16 cellular contexts compared by ENCODE assay signal in genomic region chr18:73461038-73461779, GRCh38.
DNase-seq lines count a peak whose midpoint lies in the region; ATAC-seq and TF ChIP-seq lines count a peak whose summit lies in the region.
"Had no signal": no experiment of that assay in that cellular context is flagged by ENCODE, and none has a peak within 500 bp of the region (broad histone marks: within the 10 kb centered on the region; RNA-seq: fewer than 3 reads in every experiment).

No MANE protein-coding gene starts in this region.

- H3K9me3 Mint-ChIP-seq in nephron: no peaks in the 10 kb centered on the region
- no peaks in the 10 kb centered on the region for H3K9me3 Mint-ChIP-seq in stimulated activated memory B cell treated with anti-CD40 and anti-IgM and Interleukin-4, amounts not matched to agents 10 μg/mL and 1 μg/mL and 100 μg/mL, for 72 hours

- WGBS in GM23248 (ENCODE audit: low coverage in 1 of 2, low lambda C conversion rate in 2 of 2, missing lambda C conversion rate in 2 of 2), 2 experiments: 41 to 46% methylated on average over 12 of the region's 12 CpGs

- no peaks in the 10 kb centered on the region for H3K9me3 ChIP-seq in GM23248 (ENCODE audit: low read depth)
- H3K9me3 ChIP-seq: Peyer's patch had no signal

- H3K27me3 ChIP-seq in GM23248 (replicated peaks; ENCODE audit: insufficient read depth): no peaks in the 10 kb centered on the region
- H3K27me3 ChIP-seq: Peyer's patch had no signal

- peaks cover 11% of the 10 kb centered on the region; the same call in 1 of the 2 replicates for H3F3A ChIP-seq in GM23248 (ENCODE audit: insufficient read depth)

- no peak overlapping the region for H3K4me2 ChIP-seq in GM23248 (ENCODE audit: unreplicated experiment)

- H4K20me1 ChIP-seq in GM23248 (ENCODE audit: insufficient read depth): no peaks in the 10 kb centered on the region

- in situ Hi-C loops in GM23248 (cut with MboI) (no loop called here), astrocyte of the spinal cord (cut with HindIII; ENCODE audit: low sequenced_read_pairs) (no loop called here)

- TF ChIP-seq CTCF in 22Rv1 (IDR thresholded peaks at IDR 0.05) (no peak), astrocyte of the spinal cord (IDR thresholded peaks at IDR 0.05; ENCODE audit: low read depth, low read length) (no peak), nephron (IDR thresholded peaks at IDR 0.05; ENCODE audit: unreplicated experiment in 3 of 3) (no peak)

- peak overlapping the region; percentile 77 for H3K27ac ChIP-seq in 22Rv1
- H3K27ac ChIP-seq in GM23248: 0 out of 2 replicates have a peak overlapping the region, but pooled peaks have one; percentile 11
- H3K27ac ChIP-seq: Peyer's patch had no signal

- H2AFZ ChIP-seq in GM23248: no peak overlapping the region

- no peak overlapping the region for H3K9ac ChIP-seq in GM23248

- peaks cover 19% of the 10 kb centered on the region for H3K4me1 ChIP-seq in GM23248 (ENCODE audit: insufficient read depth)
- H3K4me1 ChIP-seq: Peyer's patch had no signal

- no peak overlapping the region for H3K4me3 Mint-ChIP-seq in nephron
- no peak overlapping the region for H3K4me3 Mint-ChIP-seq in stimulated activated memory B cell treated with anti-CD40 and anti-IgM and Interleukin-4, amounts not matched to agents 10 μg/mL and 1 μg/mL and 100 μg/mL, for 72 hours

- H3K36me3 ChIP-seq in GM23248 (ENCODE audit: low read depth): no peaks in the 10 kb centered on the region
- H3K36me3 ChIP-seq: Peyer's patch had no signal

- peak overlapping the region; percentile 87 to 91 (median 90) for H3K27ac Mint-ChIP-seq in nephron
- no peak overlapping the region for H3K27ac Mint-ChIP-seq in stimulated activated memory B cell treated with anti-CD40 and anti-IgM and Interleukin-4, amounts not matched to agents 10 μg/mL and 1 μg/mL and 100 μg/mL, for 72 hours

- ATAC-seq in esophagus mucosa: no peak
- ATAC-seq in stimulated activated memory B cell treated with anti-CD40 and anti-IgM and Interleukin-4, amounts not matched to agents 10 μg/mL and 1 μg/mL and 100 μg/mL, for 72 hours: no peak

- no peaks in the 10 kb centered on the region for H3K36me3 Mint-ChIP-seq in nephron (ENCODE audit: low read depth)
- no peaks in the 10 kb centered on the region for H3K36me3 Mint-ChIP-seq in stimulated activated memory B cell treated with anti-CD40 and anti-IgM and Interleukin-4, amounts not matched to agents 10 μg/mL and 1 μg/mL and 100 μg/mL, for 72 hours

- H3K79me2 ChIP-seq in GM23248 (ENCODE audit: insufficient read depth): no peaks in the 10 kb centered on the region

- no peak overlapping the region for H3K4me3 ChIP-seq in GM23248
- no peak overlapping the region for H3K4me3 ChIP-seq in astrocyte of the spinal cord (ENCODE audit: low read depth, low read length)
- H3K4me3 ChIP-seq: Peyer's patch had no signal

- H3K27me3 Mint-ChIP-seq in nephron (ENCODE audit: low read depth): no peaks in the 10 kb centered on the region
- H3K27me3 Mint-ChIP-seq in stimulated activated memory B cell treated with anti-CD40 and anti-IgM and Interleukin-4, amounts not matched to agents 10 μg/mL and 1 μg/mL and 100 μg/mL, for 72 hours: no peaks in the 10 kb centered on the region

- DNase-seq in GM23248 (no peak), astrocyte of the spinal cord (ENCODE audit: low read depth, low spot score) (peak; percentile 19), SIG-M5 (lab: John Stamatoyannopoulos, UW) (no peak), occipital lobe (lab: John Stamatoyannopoulos, UW) (no peak)
- DNase-seq: H7, KBM-7, NCI-H1048, NCI-H1694 treated with DMSO at 0.1 percent for 48 hours, NCI-H345, NCI-H748 treated with DMSO at 0.1 percent for 48 hours, Peyer's patch, Right ventricle myocardium superior had no signal

- H3K9me2 ChIP-seq in GM23248 (ENCODE audit: insufficient read depth): no peaks in the 10 kb centered on the region

- peaks cover 21% of the 10 kb centered on the region for H3K4me1 Mint-ChIP-seq in nephron
- no peaks in the 10 kb centered on the region for H3K4me1 Mint-ChIP-seq in stimulated activated memory B cell treated with anti-CD40 and anti-IgM and Interleukin-4, amounts not matched to agents 10 μg/mL and 1 μg/mL and 100 μg/mL, for 72 hours
